Comparison of ENCODE assay signal across 11 cellular contexts in the genomic region with DNA sequence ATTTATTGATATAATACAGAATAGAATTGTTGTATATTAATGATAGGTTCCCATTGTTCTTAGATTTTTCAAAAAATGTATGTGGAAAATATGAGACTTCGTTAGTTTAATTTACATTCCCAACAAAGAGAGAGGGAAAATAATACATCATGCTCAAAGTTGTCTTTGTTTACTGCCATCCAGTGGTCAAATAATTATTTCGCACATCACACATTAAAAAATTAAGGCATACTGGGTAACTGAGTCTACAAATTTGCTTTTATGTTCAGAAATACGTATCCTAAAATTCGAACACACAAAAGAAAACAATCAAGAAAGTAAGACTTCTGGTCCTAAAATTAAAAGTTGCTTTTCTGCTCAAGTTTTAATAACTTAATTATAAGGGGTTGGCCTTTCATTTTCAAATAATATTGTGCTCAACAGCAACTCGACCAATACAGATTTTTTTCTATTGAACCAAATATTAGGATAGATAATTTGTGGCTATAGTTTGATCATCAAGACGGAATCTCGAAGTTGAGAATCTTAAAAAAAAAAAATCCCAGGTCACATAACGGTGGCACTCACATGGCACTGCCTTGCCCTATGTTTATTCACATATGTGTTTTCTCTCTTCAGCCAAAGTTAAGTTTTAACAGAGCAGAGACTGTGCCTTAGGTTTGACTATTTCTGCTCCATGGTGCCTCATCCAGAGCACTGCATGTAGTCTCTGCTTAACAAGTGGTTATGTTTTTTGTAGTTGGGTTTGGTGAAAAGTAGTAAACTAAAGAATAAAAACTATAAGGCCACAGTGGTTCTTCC. TPM values are rescaled to one million over a fixed set of nuclear protein-coding genes. Genes with fewer than 3 reads are reported as not detected.
DNase-seq lines count a peak whose midpoint lies in the region; FAIRE-seq and TF ChIP-seq lines count a peak whose summit lies in the region.
"Had no signal": no experiment of that assay in that cellular context is flagged by ENCODE, and none has a peak within 500 bp of the region (broad histone marks: within the 10 kb centered on the region; RNA-seq: fewer than 3 reads in every experiment).

No MANE protein-coding gene starts in this region.

- no peaks in the 10 kb centered on the region for H3K9me2 ChIP-seq in Karpas-422 (replicated peaks; ENCODE audit: insufficient read depth, low read length)

- DNase-seq in DMS53 (lab: John Stamatoyannopoulos, UW) (peak; percentile 47), DMS53 treated with DMSO at 0.1 percent for 48 hours (lab: John Stamatoyannopoulos, UW; ENCODE audit: unreplicated experiment) (no peak), Karpas-422 (peak; percentile 80), bronchial epithelial cell (ENCODE audit: low read depth) (peak; percentile 39), neural crest cell (ENCODE audit: low read depth, low spot score) (no peak), NCI-H1417 treated with DMSO at 0.1 percent for 48 hours (lab: John Stamatoyannopoulos, UW) (no peak), SKM-1 treated with dmso at 0.1 percent for 144 hours (lab: John Stamatoyannopoulos, UW; ENCODE audit: unreplicated experiment) (no peak)
- no peak for DNase-seq in T-helper 2 cell treated with Interferon-gamma antibody and Interleukin-4, amounts not matched to agents 5 μg/mL and 100 μg/mL, for 36 hours (ENCODE audit: low spot score)
- DNase-seq: activated T-cell treated with anti-CD3 and anti-CD28 coated beads, Interleukin-2, amount 50 U/mL, for 24 hours; foreskin melanocyte; posterior cingulate gyrus had no signal

- H3K4me3 Mint-ChIP-seq in neural crest cell: no peak overlapping the region
- H3K4me3 Mint-ChIP-seq in T-helper 2 cell treated with Interferon-gamma antibody and Interleukin-4, amounts not matched to agents 5 μg/mL and 100 μg/mL, for 36 hours: no peak overlapping the region
- H3K4me3 Mint-ChIP-seq: activated T-cell treated with anti-CD3 and anti-CD28 coated beads, Interleukin-2, amount 50 U/mL, for 24 hours had no signal

- H4K20me1 ChIP-seq in Karpas-422 (ENCODE audit: insufficient read depth, low read depth, low read length): peaks cover 22% of the 10 kb centered on the region; the same call in 1 of the 2 replicates

- H3K4me1 Mint-ChIP-seq in neural crest cell: peaks cover 12% of the 10 kb centered on the region
- H3K4me1 Mint-ChIP-seq in T-helper 2 cell treated with Interferon-gamma antibody and Interleukin-4, amounts not matched to agents 5 μg/mL and 100 μg/mL, for 36 hours (ENCODE audit: low read depth): no peaks in the 10 kb centered on the region

- no peaks in the 10 kb centered on the region for H3K9me3 Mint-ChIP-seq in neural crest cell
- no peaks in the 10 kb centered on the region for H3K9me3 Mint-ChIP-seq in T-helper 2 cell treated with Interferon-gamma antibody and Interleukin-4, amounts not matched to agents 5 μg/mL and 100 μg/mL, for 36 hours
- H3K9me3 Mint-ChIP-seq: activated T-cell treated with anti-CD3 and anti-CD28 coated beads, Interleukin-2, amount 50 U/mL, for 24 hours had no signal

- peaks cover 99% of the 10 kb centered on the region for H3K79me2 ChIP-seq in Karpas-422 (ENCODE audit: low read length)

- H3K36me3 ChIP-seq in Karpas-422 (ENCODE audit: insufficient read depth, low read length): peaks cover 56% of the 10 kb centered on the region
- no peaks in the 10 kb centered on the region for H3K36me3 ChIP-seq in bronchial epithelial cell (ENCODE audit: control insufficient read depth, insufficient read depth, low read length)

- no peak for FAIRE-seq in bronchial epithelial cell (lab: Jason Lieb, UNC)

- peak overlapping the region; percentile 51 for H3K9ac ChIP-seq in Karpas-422 (ENCODE audit: low read length)

- no peaks in the 10 kb centered on the region for H3K36me3 Mint-ChIP-seq in neural crest cell (ENCODE audit: low read depth)
- H3K36me3 Mint-ChIP-seq in T-helper 2 cell treated with Interferon-gamma antibody and Interleukin-4, amounts not matched to agents 5 μg/mL and 100 μg/mL, for 36 hours (ENCODE audit: low read depth): no peaks in the 10 kb centered on the region

- H3K4me3 ChIP-seq in Karpas-422 (ENCODE audit: low read length) (peak overlapping the region; percentile 51), bronchial epithelial cell (ENCODE audit: low read depth, low read length) (no peak overlapping the region)

- H3K27ac ChIP-seq in Karpas-422 (ENCODE audit: low read length): peak overlapping the region; percentile 86

- H3K4me2 ChIP-seq in Karpas-422 (ENCODE audit: low read depth, low read length, poor library complexity, severe bottlenecking): peak overlapping the region; percentile 74

- H3K27me3 ChIP-seq in Karpas-422 (ENCODE audit: low read length) (no peaks in the 10 kb centered on the region), bronchial epithelial cell (ENCODE audit: control insufficient read depth, insufficient read depth, low read length) (no peaks in the 10 kb centered on the region)

- no peaks in the 10 kb centered on the region for H3K9me3 ChIP-seq in Karpas-422 (ENCODE audit: low read length)

- H3K4me1 ChIP-seq in Karpas-422 (ENCODE audit: low read length): peaks cover 89% of the 10 kb centered on the region

- no peaks in the 10 kb centered on the region for H3K27me3 Mint-ChIP-seq in neural crest cell (ENCODE audit: low read depth)
- H3K27me3 Mint-ChIP-seq in T-helper 2 cell treated with Interferon-gamma antibody and Interleukin-4, amounts not matched to agents 5 μg/mL and 100 μg/mL, for 36 hours (ENCODE audit: low read depth): no peaks in the 10 kb centered on the region
- H3K27me3 Mint-ChIP-seq: activated T-cell treated with anti-CD3 and anti-CD28 coated beads, Interleukin-2, amount 50 U/mL, for 24 hours had no signal

- no peak overlapping the region for H3K27ac Mint-ChIP-seq in neural crest cell (ENCODE audit: unreplicated experiment)
- no peak overlapping the region for H3K27ac Mint-ChIP-seq in T-helper 2 cell treated with Interferon-gamma antibody and Interleukin-4, amounts not matched to agents 5 μg/mL and 100 μg/mL, for 36 hours
- H3K27ac Mint-ChIP-seq: activated T-cell treated with anti-CD3 and anti-CD28 coated beads, Interleukin-2, amount 50 U/mL, for 24 hours had no signal

- TF ChIP-seq CTCF in bronchial epithelial cell (IDR thresholded peaks at IDR 0.05; ENCODE audit: insufficient read depth, low read length, severe bottlenecking): peak; percentile 18
- peak; percentile 58 for TF ChIP-seq CTCF in neural crest cell (conservative IDR thresholded peaks at IDR 0.05)

- no peak overlapping the region for H2AFZ ChIP-seq in Karpas-422 (ENCODE audit: low read length)

RNA-seq across cellular contexts. Expression of a gene that starts 12.3 kb away (rescaled TPM):
- 205 and 360 TPM in 2 replicates for total RNA-seq in Karpas-422 (2014; rRNA removed; shearing (Covaris generic); ENCODE audit: low replicate concordance)
- under 0.01 and 0.53 TPM in 2 replicates for total RNA-seq in bronchial epithelial cell
- 3.3 and 3.4 TPM in 2 replicates for total RNA-seq in neural crest cell

Comparison
In these comparisons a context has a peak if more than half of its experiments do, and no peak if none do; other contexts are left out.
1. DNase-seq: peak in DMS53 (single experiment), Karpas-422 (single experiment) and bronchial epithelial cell (single experiment); none in DMS53 treated with DMSO at 0.1 percent for 48 hours (single experiment), neural crest cell (single experiment), NCI-H1417 treated with DMSO at 0.1 percent for 48 hours (single experiment), SKM-1 treated with dmso at 0.1 percent for 144 hours (single experiment) and T-helper 2 cell treated with Interferon-gamma antibody and Interleukin-4, amounts not matched to agents 5 μg/mL and 100 μg/mL, for 36 hours (single experiment).
2. RNA of a gene that starts 12.3 kb away (total RNA-seq): 205 to 360 TPM in Karpas-422; 3.3 to 3.4 TPM in neural crest cell and under 0.01 to 0.53 TPM in bronchial epithelial cell; every median in the first group is over 10 times any median in the second.